1 cellular context compared by ENCODE assay signal in genomic region chr15:59364238-59364637, GRCh38.
TF ChIP-seq lines count a peak whose summit lies in the region.

No MANE protein-coding gene starts in this region.

TF ChIP-seq in GM12878, 131 proteins besides CTCF, POLR2A, EP300 and RAD21 (continued from another document):
- TF ChIP-seq SMARCA5 (IDR thresholded peaks at IDR 0.05) = no peak
- TF ChIP-seq TCF3 (IDR thresholded peaks at IDR 0.05; ENCODE audit: borderline replicate concordance, insufficient read depth, low read depth, low read length) = no peak
- TF ChIP-seq NR2C1 (IDR thresholded peaks at IDR 0.05) = no peak
- no peak for TF ChIP-seq NFIC (IDR thresholded peaks at IDR 0.05; ENCODE audit: low read depth, low read length)
- TF ChIP-seq KLF5 (IDR thresholded peaks at IDR 0.05; ENCODE audit: partially characterized antibody) = no peak
- TF ChIP-seq MYB (IDR thresholded peaks at IDR 0.05; ENCODE audit: borderline replicate concordance, low read depth, low read length) = no peak
- TF ChIP-seq RELA (IDR thresholded peaks at IDR 0.05; ENCODE audit: borderline replicate concordance, partially characterized antibody) = no peak
- TF ChIP-seq IKZF2 (IDR thresholded peaks at IDR 0.05) = no peak
- TF ChIP-seq E2F8 (IDR thresholded peaks at IDR 0.05; ENCODE audit: low read depth, partially characterized antibody) = no peak
- no peak for TF ChIP-seq EZH2 (IDR thresholded peaks at IDR 0.05; ENCODE audit: borderline replicate concordance, control insufficient read depth, low read depth, low read length)
- TF ChIP-seq ATF7 (IDR thresholded peaks at IDR 0.05; ENCODE audit: low read depth) = no peak
- TF ChIP-seq EGR1 (IDR thresholded peaks at IDR 0.05; ENCODE audit: borderline replicate concordance in 1 of 2, low read depth in 2 of 2, low read length in 2 of 2) = no peak
- no peak for TF ChIP-seq TCF12 (IDR thresholded peaks at IDR 0.05; ENCODE audit: low read depth, low read length)
